ENCODE assay signal across 10 cellular contexts in the genomic region with DNA sequence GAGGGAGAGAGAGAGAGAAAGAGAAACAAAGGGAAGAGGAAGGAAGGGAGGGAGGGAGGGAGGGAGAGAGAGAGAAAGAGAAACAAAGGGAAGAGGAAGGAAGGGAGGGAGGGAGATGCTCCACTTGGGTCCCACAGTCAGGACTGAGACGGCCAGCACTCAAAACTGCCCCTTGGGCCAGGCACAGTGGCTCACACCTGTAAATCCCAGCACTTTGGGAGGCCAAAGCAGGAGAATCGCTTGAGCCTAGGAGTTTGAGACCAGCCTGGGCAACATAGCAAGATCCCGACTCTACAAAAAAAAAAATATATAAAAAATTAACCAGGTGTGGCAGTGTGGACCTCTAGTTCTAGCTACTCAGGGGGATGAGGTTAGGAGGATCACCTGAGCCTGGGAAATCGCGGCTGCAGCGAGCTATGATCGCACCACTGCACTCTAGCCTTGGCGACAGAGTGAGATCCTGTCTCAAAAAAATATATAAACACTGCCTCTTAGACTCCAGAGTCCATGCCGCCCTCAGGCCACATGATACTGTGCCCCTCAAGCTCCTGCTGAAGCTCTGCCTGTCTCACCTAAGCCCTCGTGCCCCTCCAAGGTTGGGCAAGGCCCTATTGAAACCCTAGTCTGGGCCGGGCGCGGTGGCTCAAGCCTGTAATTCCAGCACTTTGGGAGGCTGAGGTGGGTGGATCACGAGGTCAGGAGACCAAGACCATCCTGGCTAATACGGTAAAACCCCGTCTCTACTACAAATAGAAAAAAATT. TPM values are rescaled to one million over a fixed set of nuclear protein-coding genes. Genes with fewer than 3 reads are reported as not detected.
A peak's percentile ranks its signal among the peaks of the same experiment; 100 is the strongest.
DNase-seq lines count a peak whose midpoint lies in the region; ATAC-seq and TF ChIP-seq lines count a peak whose summit lies in the region.
"Not testable (repeated sequence)": the region's sequence is repeated elsewhere in the genome, so short reads cannot be mapped to it uniquely, and the experiment has no call there.
"Had no signal": no experiment of that assay in that cellular context is flagged by ENCODE, and none has a peak within 500 bp of the region (broad histone marks: within the 10 kb centered on the region; RNA-seq: fewer than 3 reads in every experiment).

No MANE protein-coding gene starts in this region.

- not testable (repeated sequence) for DNase-seq in Peyer's patch; chondrocyte (ENCODE audit: low spot score); heart right ventricle; memory B cell (ENCODE audit: low spot score in 2 of 2)

- not testable (repeated sequence) for H3K27me3 Mint-ChIP-seq in activated T-helper 17 cell treated with anti-CD3 and anti-CD28 coated beads, Interleukin-2, amount 50 U/mL, for 72 hours; chondrocyte (ENCODE audit: low read depth); memory B cell

- intact Hi-C loops in heart right ventricle (cut with DNase I): not testable (repeated sequence)

- H4K20me1 ChIP-seq in BLaER1: peaks cover 12% of the 10 kb centered on the region; the same call in 1 of the 2 replicates

- H3K4me1 Mint-ChIP-seq in activated T-helper 17 cell treated with anti-CD3 and anti-CD28 coated beads, Interleukin-2, amount 50 U/mL, for 72 hours: peaks cover 49% of the 10 kb centered on the region
- H3K4me1 Mint-ChIP-seq in chondrocyte (ENCODE audit: low read depth) (peaks cover 72% of the 10 kb centered on the region), memory B cell (peaks cover 35% of the 10 kb centered on the region)

- TF ChIP-seq CTCF in Peyer's patch (IDR thresholded peaks at IDR 0.05); chondrocyte (IDR thresholded peaks at IDR 0.05); heart right ventricle (IDR thresholded peaks at IDR 0.05): not testable (repeated sequence)

- not testable (repeated sequence) for H3K4me3 Mint-ChIP-seq in activated T-helper 17 cell treated with anti-CD3 and anti-CD28 coated beads, Interleukin-2, amount 50 U/mL, for 72 hours; chondrocyte (ENCODE audit: unreplicated experiment); memory B cell

- peaks cover 63% of the 10 kb centered on the region for H3K4me1 ChIP-seq in BLaER1
- peaks cover 0 to 39% (median 14%) of the 10 kb centered on the region in 4 donors for H3K4me1 ChIP-seq in Peyer's patch
- H3K4me1 ChIP-seq in heart right ventricle: peaks cover 30 to 64% (median 52%) of the 10 kb centered on the region in 9 donors
- peaks cover 53 to 72% (median 70%) of the 10 kb centered on the region in 3 donors for H3K4me1 ChIP-seq in skeletal muscle tissue (ENCODE audit: control insufficient read depth in 3 of 3, insufficient read depth in 3 of 3, low read length in 3 of 3)

- TF ChIP-seq POLR2A in Peyer's patch (IDR thresholded peaks at IDR 0.05): not testable (repeated sequence)

- H3K27ac ChIP-seq in BLaER1: peak overlapping the region; percentile 67
- peak overlapping the region; percentile 50 to 80 (median 73) for H3K27ac ChIP-seq in Peyer's patch
- peak overlapping the region; percentile 70 to 96 (median 84) for H3K27ac ChIP-seq in heart right ventricle
- H3K27ac ChIP-seq in skeletal muscle tissue (ENCODE audit: low read depth, low read length): peak overlapping the region; percentile 93
- H3K27ac ChIP-seq in temporal lobe (ENCODE audit: low read depth, low read length): peak overlapping the region; percentile 95

- WGBS in heart right ventricle, 2 donors: 87 to 88% methylated on average over 16 of the region's 16 CpGs

- not testable (repeated sequence) for ATAC-seq in activated T-helper 17 cell treated with anti-CD3 and anti-CD28 coated beads, Interleukin-2, amount 50 U/mL, for 72 hours (replicated peaks); heart right ventricle
- peak; percentile 25 for ATAC-seq in memory B cell (ENCODE audit: low read depth)

- H3K36me3 ChIP-seq in BLaER1 (peaks cover 45% of the 10 kb centered on the region), Peyer's patch (peaks cover 0 to 34% (median 0%) of the 10 kb centered on the region in 3 donors), heart right ventricle (peaks cover 0 to 44% (median 21%) of the 10 kb centered on the region in 9 donors), skeletal muscle tissue (ENCODE audit: control insufficient read depth in 3 of 3, insufficient read depth in 3 of 3, low read length in 3 of 3) (peaks cover 21 to 30% (median 23%) of the 10 kb centered on the region in 3 donors)

- H3K9ac ChIP-seq in BLaER1: not testable (repeated sequence)
- H3K9ac ChIP-seq in skeletal muscle tissue (ENCODE audit: low read depth in 1 of 3, low read length in 3 of 3): peak overlapping the region in 2 of 3 donors; percentile 61 to 74

- not testable (repeated sequence) for H3K27me3 ChIP-seq in BLaER1; Peyer's patch; heart right ventricle; skeletal muscle tissue (ENCODE audit: control insufficient read depth in 3 of 3, insufficient read depth in 3 of 3, low read length in 3 of 3)

- not testable (repeated sequence) for H3K9me3 ChIP-seq in BLaER1; Peyer's patch; heart right ventricle; skeletal muscle tissue (ENCODE audit: control insufficient read depth in 3 of 3, low read length in 3 of 3)

- peak overlapping the region; percentile 85 for H3K27ac Mint-ChIP-seq in activated T-helper 17 cell treated with anti-CD3 and anti-CD28 coated beads, Interleukin-2, amount 50 U/mL, for 72 hours
- H3K27ac Mint-ChIP-seq in chondrocyte (ENCODE audit: unreplicated experiment) (peak overlapping the region; percentile 97), memory B cell (peak overlapping the region; percentile 87)

- H3K4me2 ChIP-seq in BLaER1: peak overlapping the region; percentile 53

- not testable (repeated sequence) for H3K4me3 ChIP-seq in BLaER1, Peyer's patch, heart right ventricle
- H3K4me3 ChIP-seq in skeletal muscle tissue (ENCODE audit: low read length in 3 of 3): peak overlapping the region in 1 of 3 donors; percentile 41

- not testable (repeated sequence) for H3K9me3 Mint-ChIP-seq in activated T-helper 17 cell treated with anti-CD3 and anti-CD28 coated beads, Interleukin-2, amount 50 U/mL, for 72 hours; chondrocyte (ENCODE audit: low read depth); memory B cell

- peaks cover 45% of the 10 kb centered on the region for H3K36me3 Mint-ChIP-seq in activated T-helper 17 cell treated with anti-CD3 and anti-CD28 coated beads, Interleukin-2, amount 50 U/mL, for 72 hours (ENCODE audit: low read depth)
- H3K36me3 Mint-ChIP-seq in chondrocyte (ENCODE audit: low read depth) (peaks cover 18% of the 10 kb centered on the region), memory B cell (peaks cover 21% of the 10 kb centered on the region)

RNA-seq across cellular contexts. Expression of gene ARRDC2, which starts 8.4 kb away (rescaled TPM):
- 10 to 100 TPM; 26.8 to 94.9 (median 29.4) TPM for total RNA-seq in Peyer's patch
- total RNA-seq in activated T-helper 17 cell treated with anti-CD3 and anti-CD28 coated beads, Interleukin-2, amount 50 U/mL, for 72 hours: 10 to 100 TPM; 32.0 to 98.0 TPM
- total RNA-seq in chondrocyte: 12.2 to 19.8 TPM (median 17.8 TPM) in 3 replicates
- 10 to 100 TPM in 5 of 10 donors, 1 to 10 TPM in 5; 4.8 to 22.4 (median 10.0) TPM for total RNA-seq in heart right ventricle
- 10 to 100 TPM; 19.3 to 45.5 TPM for polyA plus RNA-seq in heart right ventricle
- total RNA-seq in skeletal muscle tissue: 5.7 TPM
- 2.5 TPM for total RNA-seq in temporal lobe

RNA-seq across cellular contexts. Expression of gene KCNN1, which starts 49.5 kb away (rescaled TPM):
- not detected for total RNA-seq in Peyer's patch
- total RNA-seq in activated T-helper 17 cell treated with anti-CD3 and anti-CD28 coated beads, Interleukin-2, amount 50 U/mL, for 72 hours: under 1 TPM; 0.50 to 0.61 TPM
- total RNA-seq in chondrocyte: 0.31 TPM in 1 of 3 replicates, not detected in the others
- under 1 TPM in 1 of 10 donors, not detected in 9; 0.72 TPM for total RNA-seq in heart right ventricle
- polyA plus RNA-seq in heart right ventricle: not detected
- total RNA-seq in skeletal muscle tissue: 0.52 TPM
- total RNA-seq in temporal lobe: 15.0 TPM
- total RNA-seq: colonic mucosa, left ventricle myocardium superior had no signal
